Comparison of ENCODE assay signal across 8 cellular contexts in genomic region chr12:101111441-101111840, GRCh38.
"Had no signal": no experiment of that assay in that cellular context is flagged by ENCODE, and none has a peak within 500 bp of the region (broad histone marks: within the 10 kb centered on the region; RNA-seq: fewer than 3 reads in every experiment).

No MANE protein-coding gene starts in this region.

- ATAC-seq: GM12878 had no signal

- FAIRE-seq: G401.6, GM12878, GM12891, GM12892, GM18507, GM19239 had no signal

- DNase-seq: GDM1, GF-D8 had no signal

- H3K4me3 ChIP-seq: GM12878 had no signal
